In the genomic region with DNA sequence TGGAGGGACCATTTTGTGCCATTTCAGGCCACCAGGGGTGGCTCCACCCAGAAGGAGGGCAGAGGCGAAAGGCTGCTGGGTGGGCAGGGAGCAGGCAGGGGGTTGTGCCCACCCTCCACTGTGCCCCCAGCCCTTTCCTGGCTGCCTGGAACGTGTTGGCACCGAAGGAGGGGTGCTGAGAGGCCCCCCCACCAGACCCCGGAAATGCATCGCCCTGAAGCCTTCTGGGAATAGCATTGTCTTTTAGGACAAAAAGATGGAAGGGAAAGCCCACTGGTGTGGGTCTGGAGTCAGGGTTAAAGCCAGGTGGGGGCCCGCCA, we compare ENCODE assay signal across 14 cellular contexts. TPM values are rescaled to one million over a fixed set of nuclear protein-coding genes. Genes with fewer than 3 reads are reported as not detected.
DNase-seq lines count a peak whose midpoint lies in the region; ATAC-seq and TF ChIP-seq lines count a peak whose summit lies in the region.
"Had no signal": no experiment of that assay in that cellular context is flagged by ENCODE, and none has a peak within 500 bp of the region (broad histone marks: within the 10 kb centered on the region; RNA-seq: fewer than 3 reads in every experiment).

No MANE protein-coding gene starts in this region.

- peaks cover 0 to 33% (median 15%) of the 10 kb centered on the region in 11 experiments; a peak in 13 of 22 replicates for H4K20me1 ChIP-seq in BLaER1 treated with 17β-estradiol and CSF1 and Interleukin-3, amounts not matched to agents 10 nM and 100 nM

- H3K4me2 ChIP-seq in BLaER1 treated with 17β-estradiol and CSF1 and Interleukin-3, amounts not matched to agents 10 nM and 100 nM: peak overlapping the region in 8 of 11 experiments; percentile 35 to 74 (median 56); a peak in 14 of 22 replicates

- peak; percentile 38 for TF ChIP-seq CTCF in HFFc6 (IDR thresholded peaks at IDR 0.05)
- TF ChIP-seq CTCF in WERI-Rb-1 (IDR thresholded peaks at IDR 0.05; ENCODE audit: low read depth, low read length): peak; percentile 14; the same call in 1 of the 2 replicates
- no peak for TF ChIP-seq CTCF in spleen (IDR thresholded peaks at IDR 0.05 in 8 of 11, conservative IDR thresholded peaks at IDR 0.05 in 3 of 11)

- H3K4me3 Mint-ChIP-seq in HFFc6: no peak overlapping the region
- H3K4me3 Mint-ChIP-seq in stimulated activated memory B cell treated with anti-CD40 and anti-IgM and Interleukin-4, amounts not matched to agents 10 μg/mL and 1 μg/mL and 100 μg/mL, for 72 hours: no peak overlapping the region

- no peaks in the 10 kb centered on the region for H3K9me3 Mint-ChIP-seq in HFFc6
- no peaks in the 10 kb centered on the region for H3K9me3 Mint-ChIP-seq in stimulated activated memory B cell treated with anti-CD40 and anti-IgM and Interleukin-4, amounts not matched to agents 10 μg/mL and 1 μg/mL and 100 μg/mL, for 72 hours
- H3K9me3 Mint-ChIP-seq: IgD-negative memory B cell had no signal

- peaks cover 8% of the 10 kb centered on the region for H3K4me1 Mint-ChIP-seq in HFFc6 (ENCODE audit: low read depth)
- H3K4me1 Mint-ChIP-seq in stimulated activated memory B cell treated with anti-CD40 and anti-IgM and Interleukin-4, amounts not matched to agents 10 μg/mL and 1 μg/mL and 100 μg/mL, for 72 hours: peaks cover 21% of the 10 kb centered on the region

- peaks cover 19 to 61% (median 29%) of the 10 kb centered on the region in 11 experiments for H3K27me3 ChIP-seq in BLaER1 treated with 17β-estradiol and CSF1 and Interleukin-3, amounts not matched to agents 10 nM and 100 nM
- H3K27me3 ChIP-seq in WERI-Rb-1 (ENCODE audit: insufficient read depth, low read depth, severe bottlenecking): no peaks in the 10 kb centered on the region
- peaks cover 0 to 32% (median 0%) of the 10 kb centered on the region in 7 donors for H3K27me3 ChIP-seq in spleen (replicated peaks in 1 of 7)
- H3K27me3 ChIP-seq: BE2C had no signal

- no peaks in the 10 kb centered on the region for H3K36me3 Mint-ChIP-seq in HFFc6 (ENCODE audit: low read depth)
- H3K36me3 Mint-ChIP-seq in stimulated activated memory B cell treated with anti-CD40 and anti-IgM and Interleukin-4, amounts not matched to agents 10 μg/mL and 1 μg/mL and 100 μg/mL, for 72 hours: no peaks in the 10 kb centered on the region
- H3K36me3 Mint-ChIP-seq: IgD-negative memory B cell had no signal

- H3K9me3 ChIP-seq in BLaER1 treated with 17β-estradiol and CSF1 and Interleukin-3, amounts not matched to agents 10 nM and 100 nM (replicated peaks in 1 of 11): no peaks in the 10 kb centered on the region
- H3K9me3 ChIP-seq in WERI-Rb-1 (ENCODE audit: severe bottlenecking) (no peaks in the 10 kb centered on the region), spleen (no peaks in the 10 kb centered on the region)
- H3K9me3 ChIP-seq: BE2C, HAP-1 had no signal

- no peak overlapping the region for H3K9ac ChIP-seq in BLaER1 treated with 17β-estradiol and CSF1 and Interleukin-3, amounts not matched to agents 10 nM and 100 nM

- no peak overlapping the region for H3K4me3 ChIP-seq in BLaER1 treated with 17β-estradiol and CSF1 and Interleukin-3, amounts not matched to agents 10 nM and 100 nM
- H3K4me3 ChIP-seq in WERI-Rb-1 (ENCODE audit: low read depth, low read length) (no peak overlapping the region), spleen (no peak overlapping the region)
- H3K4me3 ChIP-seq: GM12878, HAP-1 had no signal

- no peak for TF ChIP-seq POLR2A in spleen (IDR thresholded peaks at IDR 0.05)

- no peaks in the 10 kb centered on the region; the same call in 1 of the 2 replicates for H3K27me3 Mint-ChIP-seq in HFFc6 (ENCODE audit: insufficient read depth)
- H3K27me3 Mint-ChIP-seq in stimulated activated memory B cell treated with anti-CD40 and anti-IgM and Interleukin-4, amounts not matched to agents 10 μg/mL and 1 μg/mL and 100 μg/mL, for 72 hours: peaks cover 13% of the 10 kb centered on the region

- H3K27ac Mint-ChIP-seq in HFFc6: no peak overlapping the region
- no peak overlapping the region for H3K27ac Mint-ChIP-seq in stimulated activated memory B cell treated with anti-CD40 and anti-IgM and Interleukin-4, amounts not matched to agents 10 μg/mL and 1 μg/mL and 100 μg/mL, for 72 hours
- H3K27ac Mint-ChIP-seq: IgD-negative memory B cell had no signal

- H3K27ac ChIP-seq in BLaER1 treated with 17β-estradiol and CSF1 and Interleukin-3, amounts not matched to agents 10 nM and 100 nM: no peak overlapping the region
- H3K27ac ChIP-seq in WERI-Rb-1 (no peak overlapping the region), spleen (no peak overlapping the region)

- no peaks in the 10 kb centered on the region for H3K36me3 ChIP-seq in BLaER1 treated with 17β-estradiol and CSF1 and Interleukin-3, amounts not matched to agents 10 nM and 100 nM
- H3K36me3 ChIP-seq in WERI-Rb-1: no peaks in the 10 kb centered on the region
- no peaks in the 10 kb centered on the region for H3K36me3 ChIP-seq in spleen
- H3K36me3 ChIP-seq: BE2C, HAP-1 had no signal

- DNase-seq in HFFc6 (no peak), WERI-Rb-1 (no peak), spleen (peak; percentile 61)
- DNase-seq: KG1 had no signal

- 71 to 89% (median 82%) methylated on average over 6 of the region's 6 CpGs for WGBS in spleen, 5 donors

- H3K4me1 ChIP-seq in BLaER1 treated with 17β-estradiol and CSF1 and Interleukin-3, amounts not matched to agents 10 nM and 100 nM: peaks cover 51 to 95% (median 87%) of the 10 kb centered on the region in 10 experiments
- H3K4me1 ChIP-seq in spleen: peaks cover 0 to 43% (median 17%) of the 10 kb centered on the region in 6 donors

- ATAC-seq in stimulated activated memory B cell treated with anti-CD40 and anti-IgM and Interleukin-4, amounts not matched to agents 10 μg/mL and 1 μg/mL and 100 μg/mL, for 72 hours: no peak
- ATAC-seq in HG03025 (IDR thresholded peaks at IDR 0.05; ENCODE audit: low FRiP score, unreplicated experiment) (no peak), GM19467 (IDR thresholded peaks at IDR 0.05; ENCODE audit: unreplicated experiment) (no peak)
- ATAC-seq: GM12878 had no signal

- intact Hi-C loops in spleen (cut with DNase I; ENCODE audit: low total_unique reads): no loop called here

RNA-seq across cellular contexts. Expression of a gene that starts 5.1 kb away (rescaled TPM):
- total RNA-seq in HFFc6 (2021; fragmentation: NEBNext Ultra II Directional; extraction: Animal tissue kit (Norgen Biotek cat#: 25700)): under 1 TPM in 5 of 6 experiments, not detected in 1; 0.09 to 0.36 (median 0.20) TPM
- total RNA-seq in spleen: 10 to 100 TPM in 2 of 7 donors, 1 to 10 TPM in 5; 1.9 to 15.0 (median 5.3) TPM
- 10 to 100 TPM in 1 of 3 donors, 1 to 10 TPM in 2; 3.2 to 10.7 (median 7.8) TPM for polyA plus RNA-seq in spleen
- total RNA-seq: Daoy, GM12878, HT1080 had no signal

RNA-seq across cellular contexts. Expression of a gene that starts 5.3 kb away (rescaled TPM):
- 10 to 100 TPM in 1 of 6 experiments, 1 to 10 TPM in 5; 6.4 to 10.6 (median 8.7) TPM for total RNA-seq in HFFc6 (2021; fragmentation: NEBNext Ultra II Directional; extraction: Animal tissue kit (Norgen Biotek cat#: 25700))
- total RNA-seq in spleen: 10 to 100 TPM; 14.5 to 52.8 (median 29.8) TPM
- polyA plus RNA-seq in spleen: 10 to 100 TPM; 15.6 to 62.3 (median 43.4) TPM

RNA-seq across cellular contexts. Expression of a gene that starts 12.9 kb away (rescaled TPM):
- total RNA-seq in HFFc6 (2021; fragmentation: NEBNext Ultra II Directional; extraction: Animal tissue kit (Norgen Biotek cat#: 25700)): not detected
- total RNA-seq in spleen: under 1 TPM in 3 of 7 donors, not detected in 4; 0.26 to 0.37 (median 0.28) TPM
- polyA plus RNA-seq in spleen: under 1 TPM; 0.07 to 0.10 (median 0.09) TPM
- total RNA-seq: Daoy, GM12878, HT1080 had no signal
- polyA plus RNA-seq: GM12878, IgD-negative memory B cell had no signal

RNA-seq across cellular contexts. Expression of a gene that starts 30.9 kb away (rescaled TPM):
- 10 to 100 TPM; 24.3 to 29.9 (median 26.4) TPM for total RNA-seq in HFFc6 (2021; fragmentation: NEBNext Ultra II Directional; extraction: Animal tissue kit (Norgen Biotek cat#: 25700))
- total RNA-seq in spleen: 10 to 100 TPM; 21.8 to 39.0 (median 25.5) TPM
- polyA plus RNA-seq in spleen: 10 to 100 TPM; 21.8 to 49.3 (median 26.7) TPM

Comparison
In these comparisons a context has a peak if more than half of its experiments do, and no peak if none do; other contexts are left out.
1. CTCF ChIP-seq: peak in HFFc6 (single experiment) and WERI-Rb-1 (single experiment); none in spleen (0 of 11).